In the genomic region with DNA sequence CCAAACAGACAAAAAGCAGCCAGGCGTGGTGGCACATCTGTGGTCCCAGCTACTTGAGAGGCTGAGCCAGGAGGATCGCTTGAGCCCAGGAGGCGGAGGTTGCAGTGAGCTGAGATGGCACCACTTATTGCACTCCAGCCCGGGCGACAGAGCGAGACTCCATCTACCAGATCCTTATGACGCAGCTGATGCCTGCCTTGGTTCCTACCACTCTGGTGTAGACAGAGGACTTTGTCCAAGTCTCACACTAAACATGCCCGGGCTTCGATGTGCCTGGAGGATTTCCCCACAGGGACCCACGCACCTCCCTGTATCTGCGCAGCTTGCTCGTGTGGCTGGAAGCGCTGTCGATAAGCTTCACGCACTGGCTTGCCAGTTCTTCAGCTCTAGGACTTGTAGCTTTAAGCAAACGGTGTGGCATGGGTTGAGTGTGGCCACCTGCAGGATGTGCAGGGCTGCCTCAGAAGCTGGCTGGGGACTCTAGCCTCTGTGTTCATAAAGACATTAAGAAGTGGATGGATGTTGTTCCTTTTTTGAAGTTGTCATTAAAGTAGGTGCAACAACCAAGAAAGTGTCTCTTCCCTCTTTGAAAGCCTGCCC, we compare ENCODE assay signal across 31 cellular contexts. TPM values are rescaled to one million over a fixed set of nuclear protein-coding genes. Genes with fewer than 3 reads are reported as not detected.
DNase-seq lines count a peak whose midpoint lies in the region; ATAC-seq, FAIRE-seq and TF ChIP-seq lines count a peak whose summit lies in the region.
"Had no signal": no experiment of that assay in that cellular context is flagged by ENCODE, and none has a peak within 500 bp of the region (broad histone marks: within the 10 kb centered on the region; RNA-seq: fewer than 3 reads in every experiment).

No MANE protein-coding gene starts in this region.

- H4K20me1 ChIP-seq in BLaER1 (peaks cover 38% of the 10 kb centered on the region), HCT116 (ENCODE audit: insufficient read depth) (no peaks in the 10 kb centered on the region), astrocyte (ENCODE audit: insufficient read depth, low read length) (peaks cover 16% of the 10 kb centered on the region)

- H3K27me3 Mint-ChIP-seq in astrocyte (ENCODE audit: low read depth, unreplicated experiment) (no peaks in the 10 kb centered on the region), neural crest cell (ENCODE audit: low read depth) (no peaks in the 10 kb centered on the region), natural killer cell (ENCODE audit: low read depth in 2 of 2) (no peaks in the 10 kb centered on the region)
- H3K27me3 Mint-ChIP-seq: activated CD8-positive, alpha-beta T cell treated with anti-CD3 and anti-CD28 coated beads for 36 hours; activated naive CD8-positive, alpha-beta T cell treated with anti-CD3 and anti-CD28 coated beads, Interleukin-2, amount 10 ng/mL, durations not matched to agents 7 days and 5 days; central memory CD8-positive, alpha-beta T cell had no signal

- CTCF ChIA-PET in HCT116 (lab: Charles Lee) = interaction anchor here (2.6 kb wide), 1 partner anchor 176 kb away, joined by 7 read pairs; no protein-coding TSS in a partner anchor

- H3K4me1 ChIP-seq in BLaER1 (peaks cover 32% of the 10 kb centered on the region), HCT116 (ENCODE audit: control insufficient read depth in 1 of 2, insufficient read depth in 2 of 2, low read length in 2 of 2) (peaks cover 0 to 12% of the 10 kb centered on the region in 2 experiments; a peak in 2 of 4 replicates), astrocyte (ENCODE audit: insufficient read depth, low read length) (peaks cover 7% of the 10 kb centered on the region)

- TF ChIP-seq POLR2A in HCT116 (IDR thresholded peaks at IDR 0.05; ENCODE audit: borderline replicate concordance, extremely low read depth, insufficient read depth, insufficient read length) = no peak

- H3K4me3 Mint-ChIP-seq in astrocyte (ENCODE audit: unreplicated experiment) (peak overlapping the region; percentile 35), neural crest cell (peak overlapping the region; percentile 34), natural killer cell (no peak overlapping the region)
- H3K4me3 Mint-ChIP-seq: activated CD8-positive, alpha-beta T cell treated with anti-CD3 and anti-CD28 coated beads for 36 hours; activated naive CD8-positive, alpha-beta T cell treated with anti-CD3 and anti-CD28 coated beads, Interleukin-2, amount 10 ng/mL, durations not matched to agents 7 days and 5 days; central memory CD8-positive, alpha-beta T cell had no signal

- H3K36me3 ChIP-seq in BLaER1 = peaks cover 77% of the 10 kb centered on the region
- H3K36me3 ChIP-seq in HCT116 (ENCODE audit: control insufficient read depth in 1 of 2, insufficient read depth in 2 of 2, low read length in 2 of 2) = peaks cover 6 to 7% of the 10 kb centered on the region in 2 experiments; a peak in 3 of 4 replicates
- H3K36me3 ChIP-seq in astrocyte (ENCODE audit: insufficient read depth, low read length) = peaks cover 7% of the 10 kb centered on the region

- RAD21 ChIA-PET in HCT116 (lab: Charles Lee; ENCODE audit: low non-redundant PET in 1 of 2, low total read pairs in 2 of 2, uncharacterized antibody in 2 of 2, unreplicated experiment in 2 of 2) = no interaction called here

- no peaks in the 10 kb centered on the region for H3K79me2 ChIP-seq in HCT116 (ENCODE audit: insufficient read depth, low read length)
- peaks cover 8% of the 10 kb centered on the region for H3K79me2 ChIP-seq in astrocyte (ENCODE audit: insufficient read depth, low read length)

- no peak overlapping the region for H3K4me3 ChIP-seq in BLaER1
- H3K4me3 ChIP-seq in HCT116 (replicated peaks in 1 of 2; ENCODE audit: low read depth in 1 of 2, low read length in 2 of 2) = no peak overlapping the region
- no peak overlapping the region for H3K4me3 ChIP-seq in astrocyte (ENCODE audit: insufficient read depth, low read depth, low read length)
- H3K4me3 ChIP-seq: ascending aorta, gastroesophageal sphincter, SK-N-MC, skin epidermis, tibial nerve had no signal

- H3K27ac ChIP-seq in BLaER1 (no peak overlapping the region), HCT116 (ENCODE audit: low read depth, low read length) (no peak overlapping the region), astrocyte (ENCODE audit: low read depth, low read length) (no peak overlapping the region)
- H3K27ac ChIP-seq: ascending aorta, gastroesophageal sphincter, SK-N-MC, skin epidermis, tibial nerve had no signal

- H3K9ac ChIP-seq in BLaER1 (no peak overlapping the region), HCT116 (ENCODE audit: low read length) (no peak overlapping the region), astrocyte (ENCODE audit: low read length) (no peak overlapping the region)

- H2AFZ ChIP-seq in HCT116 (ENCODE audit: low read depth, low read length, poor library complexity, severe bottlenecking) (no peak overlapping the region), astrocyte (ENCODE audit: low read depth, low read length) (no peak overlapping the region)

- peaks cover 16% of the 10 kb centered on the region for H3K36me3 Mint-ChIP-seq in astrocyte (ENCODE audit: low read depth, unreplicated experiment)
- no peaks in the 10 kb centered on the region for H3K36me3 Mint-ChIP-seq in neural crest cell (ENCODE audit: low read depth)
- no peaks in the 10 kb centered on the region for H3K36me3 Mint-ChIP-seq in natural killer cell

- POLR2A ChIA-PET in HCT116 (lab: Charles Lee) = no interaction called here

- H3K27ac Mint-ChIP-seq in astrocyte (ENCODE audit: unreplicated experiment) (no peak overlapping the region), neural crest cell (ENCODE audit: unreplicated experiment) (peak overlapping the region; percentile 19), natural killer cell (peak overlapping the region in 1 of 2 donors; percentile 41)
- H3K27ac Mint-ChIP-seq: activated CD8-positive, alpha-beta T cell treated with anti-CD3 and anti-CD28 coated beads for 36 hours; activated naive CD8-positive, alpha-beta T cell treated with anti-CD3 and anti-CD28 coated beads, Interleukin-2, amount 10 ng/mL, durations not matched to agents 7 days and 5 days had no signal

- H3K4me2 ChIP-seq in BLaER1 (peak overlapping the region; percentile 43), HCT116 (ENCODE audit: low read length) (no peak overlapping the region), astrocyte (ENCODE audit: low read length) (no peak overlapping the region)

- no peaks in the 10 kb centered on the region for H3K9me3 Mint-ChIP-seq in astrocyte (ENCODE audit: unreplicated experiment)
- no peaks in the 10 kb centered on the region for H3K9me3 Mint-ChIP-seq in neural crest cell
- H3K9me3 Mint-ChIP-seq in natural killer cell = no peaks in the 10 kb centered on the region
- H3K9me3 Mint-ChIP-seq: activated CD8-positive, alpha-beta T cell treated with anti-CD3 and anti-CD28 coated beads for 36 hours; activated naive CD8-positive, alpha-beta T cell treated with anti-CD3 and anti-CD28 coated beads, Interleukin-2, amount 10 ng/mL, durations not matched to agents 7 days and 5 days; central memory CD8-positive, alpha-beta T cell had no signal

- H3K4me1 Mint-ChIP-seq in astrocyte (ENCODE audit: low read depth, unreplicated experiment) (no peaks in the 10 kb centered on the region), neural crest cell (peaks cover 9% of the 10 kb centered on the region), natural killer cell (peaks cover 9 to 11% of the 10 kb centered on the region in 2 donors)

- TF ChIP-seq RAD21 in HCT116 (IDR thresholded peaks at IDR 0.05; ENCODE audit: low read depth) = no peak

- TF ChIP-seq CTCF in HCT116 (IDR thresholded peaks at IDR 0.05 in 2 of 3, conservative IDR thresholded peaks at IDR 0.05 in 1 of 3; ENCODE audit: borderline replicate concordance in 1 of 3, insufficient read depth in 1 of 3, low read depth in 2 of 3, low read length in 2 of 3) = no peak
- TF ChIP-seq CTCF in astrocyte (IDR thresholded peaks at IDR 0.05; ENCODE audit: insufficient read depth, low read depth, low read length) = no peak
- no peak for TF ChIP-seq CTCF in neural crest cell (conservative IDR thresholded peaks at IDR 0.05)
- no peak for TF ChIP-seq CTCF in natural killer cell (IDR thresholded peaks at IDR 0.05)

- no peaks in the 10 kb centered on the region for H3K9me2 ChIP-seq in HCT116 (ENCODE audit: insufficient read depth)

- DNase-seq in HCT116 (ENCODE audit: low read depth, low spot score) (no peak), astrocyte (ENCODE audit: low read depth) (no peak), neural crest cell (ENCODE audit: low read depth, low spot score) (no peak), natural killer cell (no peak)
- DNase-seq: activated CD8-positive, alpha-beta T cell treated with anti-CD3 and anti-CD28 coated beads for 36 hours; activated effector memory CD4-positive, alpha-beta T cell treated with Interleukin-2 at 50 U/mL for 16 hours; activated naive CD8-positive, alpha-beta T cell treated with anti-CD3 and anti-CD28 coated beads, Interleukin-2, amount 10 ng/mL, durations not matched to agents 7 days and 5 days; C1 segment of cervical spinal cord; hippocampal formation; NCI-H1105 treated with DMSO at 0.1 percent for 48 hours; NCI-H2029 treated with DMSO at 0.1 percent for 48 hours; NCI-H2227 treated with DMSO at 0.1 percent for 48 hours; NCI-H526 treated with DMSO at 0.1 percent for 48 hours had no signal

- ATAC-seq in HCT116 (no peak), natural killer cell (no peak), GM18517 (IDR thresholded peaks at IDR 0.05; ENCODE audit: unreplicated experiment) (no peak), GM18907 (IDR thresholded peaks at IDR 0.05; ENCODE audit: unreplicated experiment) (no peak)
- ATAC-seq: activated CD8-positive, alpha-beta T cell treated with anti-CD3 and anti-CD28 coated beads for 36 hours; gastroesophageal sphincter had no signal

- H3K9me3 ChIP-seq in BLaER1 (no peaks in the 10 kb centered on the region), HCT116 (ENCODE audit: control insufficient read depth in 1 of 2, insufficient read depth in 1 of 2, low read depth in 1 of 2, low read length in 2 of 2) (no peaks in the 10 kb centered on the region), astrocyte (ENCODE audit: insufficient read depth, low read depth, low read length) (no peaks in the 10 kb centered on the region)
- H3K9me3 ChIP-seq: ascending aorta, gastroesophageal sphincter, tibial nerve had no signal

- peaks cover 6% of the 10 kb centered on the region; the same call in 1 of the 2 replicates for H3K27me3 ChIP-seq in BLaER1
- H3K27me3 ChIP-seq in HCT116 (ENCODE audit: insufficient read depth, low read length) = no peaks in the 10 kb centered on the region
- H3K27me3 ChIP-seq in astrocyte (ENCODE audit: insufficient read depth, low read length) = no peaks in the 10 kb centered on the region
- H3K27me3 ChIP-seq: ascending aorta, gastroesophageal sphincter, tibial nerve had no signal

- TSS peak; percentile 65 for BruUV-seq in HCT116 (replicated peaks; lab: Mats Ljungman, UMichigan)

- intact Hi-C loops in HCT116 (cut with micrococcal nuclease) (no loop called here), natural killer cell (cut with micrococcal nuclease) (no loop called here)

- FAIRE-seq in astrocyte (lab: Jason Lieb, UNC) = no peak
- FAIRE-seq: D721Med, GM12892, H1 had no signal

RNA-seq across cellular contexts. Expression of a gene that starts 4.8 kb away (rescaled TPM):
- total RNA-seq in HCT116 (2021; ENCODE audit: unreplicated experiment) (25.6 TPM), astrocyte (33.7 and 36.0 TPM in 2 replicates), neural crest cell (14.5 and 14.9 TPM in 2 replicates), natural killer cell (10 to 100 TPM; 36.2 to 46.7 (median 37.9) TPM)
- 17.6 and 18.6 TPM in 2 replicates for polyA plus RNA-seq in HCT116 (2012)

RNA-seq across cellular contexts. Expression of a gene that starts 18.4 kb away (rescaled TPM):
- total RNA-seq in HCT116 (2021; ENCODE audit: unreplicated experiment) (47.6 TPM), astrocyte (10.9 and 14.8 TPM in 2 replicates), neural crest cell (36.7 and 38.8 TPM in 2 replicates), natural killer cell (10 to 100 TPM in 1 of 3 donors, 1 to 10 TPM in 2; 3.1 to 15.6 (median 5.1) TPM)
- 34.0 and 43.9 TPM in 2 replicates for polyA plus RNA-seq in HCT116 (2012)

RNA-seq across cellular contexts. Expression of a gene that starts 20.2 kb away (rescaled TPM):
- total RNA-seq in HCT116 (2021; ENCODE audit: unreplicated experiment) (51.4 TPM), astrocyte (15.5 and 15.6 TPM in 2 replicates), neural crest cell (26.0 and 28.9 TPM in 2 replicates), natural killer cell (10 to 100 TPM; 27.8 to 35.4 (median 30.1) TPM)
- 43.0 and 45.5 TPM in 2 replicates for polyA plus RNA-seq in HCT116 (2012)

RNA-seq across cellular contexts. Expression of a gene that starts 22.7 kb away (rescaled TPM):
- 19.2 TPM for total RNA-seq in HCT116 (2021; ENCODE audit: unreplicated experiment)
- 9.9 and 10.1 TPM in 2 replicates for polyA plus RNA-seq in HCT116 (2012)
- total RNA-seq in astrocyte = 0.18 TPM in 1 of 2 replicates, not detected in the other
- 1.5 and 2.1 TPM in 2 replicates for total RNA-seq in neural crest cell
- total RNA-seq in natural killer cell = under 1 TPM; 0.28 to 0.50 (median 0.39) TPM
- total RNA-seq: ascending aorta, dermis microvascular lymphatic vessel endothelial cell, fibroblast of lung, mesenteric fat pad, omental fat pad, RPMI7951 had no signal
- polyA plus RNA-seq: AG04450, fibroblast of lung had no signal
